In the genomic region with DNA sequence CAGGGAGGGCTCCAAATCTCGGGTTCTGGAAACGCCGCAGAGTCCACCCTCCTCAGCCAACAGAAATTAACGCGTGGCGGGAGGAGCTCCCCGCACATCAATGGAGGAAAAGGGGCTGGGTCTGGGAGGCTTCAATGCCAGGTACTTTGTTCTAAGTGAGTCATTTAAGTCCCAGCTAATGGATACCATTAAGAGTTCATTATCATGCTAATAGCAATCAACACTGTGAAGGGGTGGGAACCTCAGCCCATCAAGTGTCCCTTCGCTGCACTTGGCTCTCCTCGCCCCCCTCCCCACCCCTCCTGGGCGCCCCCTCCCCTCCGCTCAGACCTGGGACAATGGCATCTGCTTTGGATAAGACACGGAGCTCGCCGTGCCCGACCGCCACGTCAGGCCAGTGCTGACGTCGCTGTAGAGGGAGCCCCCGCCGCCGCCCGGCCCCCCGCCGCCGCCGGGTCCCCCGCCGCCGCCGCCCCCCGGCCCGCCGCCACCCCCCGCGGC, we compare ENCODE assay signal across 2 cellular contexts.
TF ChIP-seq lines count a peak whose summit lies in the region.

No MANE protein-coding gene starts in this region.

TF ChIP-seq in A549, 52 proteins besides CTCF, POLR2A, EP300 and RAD21:
- TF ChIP-seq EHF (CRISPR knock-in tag; IDR thresholded peaks at IDR 0.05) (no peak), EHMT2 (IDR thresholded peaks at IDR 0.05; ENCODE audit: low read depth) (no peak)
TF ChIP-seq in A549: peak in this region for 0.

TF ChIP-seq in IMR-90, 13 proteins besides CTCF, POLR2A, EP300 and RAD21:
- TF ChIP-seq SMC3 (IDR thresholded peaks at IDR 0.05; ENCODE audit: low read depth, low read length), result no peak
- no peak for TF ChIP-seq FOS (IDR thresholded peaks at IDR 0.05; ENCODE audit: low read depth, low read length)
